Comparison of ENCODE assay signal across 2 cellular contexts in the genomic region with DNA sequence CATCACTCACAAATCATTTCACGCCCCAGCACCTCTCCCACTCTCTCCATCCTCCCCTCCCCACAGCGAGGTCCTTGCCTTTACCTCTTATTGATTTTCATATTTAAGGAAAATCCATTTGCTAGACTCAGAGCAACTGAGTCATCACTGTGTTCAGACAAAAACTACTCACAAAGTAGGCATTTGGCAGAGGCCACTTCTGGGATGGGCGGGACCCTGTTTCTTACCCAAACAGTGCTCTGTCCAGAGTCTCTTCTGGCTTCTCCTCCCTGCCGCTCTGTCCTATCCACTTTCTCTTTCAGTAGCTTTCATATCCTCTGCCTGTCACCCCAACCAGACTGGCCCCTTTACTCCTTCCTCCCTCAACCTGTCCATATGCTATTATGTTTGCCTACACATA.
TF ChIP-seq lines count a peak whose summit lies in the region.

No MANE protein-coding gene starts in this region.

TF ChIP-seq in HEK293, 187 proteins besides CTCF, POLR2A, EP300 and RAD21 (continued from another document and continues in another):
- TF ChIP-seq, protein P1, sequence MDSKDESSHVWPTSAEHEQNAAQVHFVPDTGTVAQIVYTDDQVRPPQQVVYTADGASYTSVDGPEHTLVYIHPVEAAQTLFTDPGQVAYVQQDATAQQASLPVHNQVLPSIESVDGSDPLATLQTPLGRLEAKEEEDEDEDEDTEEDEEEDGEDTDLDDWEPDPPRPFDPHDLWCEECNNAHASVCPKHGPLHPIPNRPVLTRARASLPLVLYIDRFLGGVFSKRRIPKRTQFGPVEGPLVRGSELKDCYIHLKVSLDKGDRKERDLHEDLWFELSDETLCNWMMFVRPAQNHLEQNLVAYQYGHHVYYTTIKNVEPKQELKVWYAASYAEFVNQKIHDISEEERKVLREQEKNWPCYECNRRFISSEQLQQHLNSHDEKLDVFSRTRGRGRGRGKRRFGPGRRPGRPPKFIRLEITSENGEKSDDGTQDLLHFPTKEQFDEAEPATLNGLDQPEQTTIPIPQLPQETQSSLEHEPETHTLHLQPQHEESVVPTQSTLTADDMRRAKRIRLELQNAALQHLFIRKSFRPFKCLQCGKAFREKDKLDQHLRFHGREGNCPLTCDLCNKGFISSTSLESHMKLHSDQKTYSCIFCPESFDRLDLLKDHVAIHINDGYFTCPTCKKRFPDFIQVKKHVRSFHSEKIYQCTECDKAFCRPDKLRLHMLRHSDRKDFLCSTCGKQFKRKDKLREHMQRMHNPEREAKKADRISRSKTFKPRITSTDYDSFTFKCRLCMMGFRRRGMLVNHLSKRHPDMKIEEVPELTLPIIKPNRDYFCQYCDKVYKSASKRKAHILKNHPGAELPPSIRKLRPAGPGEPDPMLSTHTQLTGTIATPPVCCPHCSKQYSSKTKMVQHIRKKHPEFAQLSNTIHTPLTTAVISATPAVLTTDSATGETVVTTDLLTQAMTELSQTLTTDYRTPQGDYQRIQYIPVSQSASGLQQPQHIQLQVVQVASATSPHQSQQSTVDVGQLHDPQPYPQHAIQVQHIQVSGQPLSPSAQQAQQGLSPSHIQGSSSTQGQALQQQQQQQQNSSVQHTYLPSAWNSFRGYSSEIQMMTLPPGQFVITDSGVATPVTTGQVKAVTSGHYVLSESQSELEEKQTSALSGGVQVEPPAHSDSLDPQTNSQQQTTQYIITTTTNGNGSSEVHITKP (tag by site-specific recombination; IDR thresholded peaks at IDR 0.05): peak; percentile 57
- no peak for TF ChIP-seq ZNF610 (tag by site-specific recombination; IDR thresholded peaks at IDR 0.05; ENCODE audit: borderline replicate concordance)
- TF ChIP-seq ZNF112 (tag by site-specific recombination; IDR thresholded peaks at IDR 0.05): no peak
- TF ChIP-seq, protein P2, sequence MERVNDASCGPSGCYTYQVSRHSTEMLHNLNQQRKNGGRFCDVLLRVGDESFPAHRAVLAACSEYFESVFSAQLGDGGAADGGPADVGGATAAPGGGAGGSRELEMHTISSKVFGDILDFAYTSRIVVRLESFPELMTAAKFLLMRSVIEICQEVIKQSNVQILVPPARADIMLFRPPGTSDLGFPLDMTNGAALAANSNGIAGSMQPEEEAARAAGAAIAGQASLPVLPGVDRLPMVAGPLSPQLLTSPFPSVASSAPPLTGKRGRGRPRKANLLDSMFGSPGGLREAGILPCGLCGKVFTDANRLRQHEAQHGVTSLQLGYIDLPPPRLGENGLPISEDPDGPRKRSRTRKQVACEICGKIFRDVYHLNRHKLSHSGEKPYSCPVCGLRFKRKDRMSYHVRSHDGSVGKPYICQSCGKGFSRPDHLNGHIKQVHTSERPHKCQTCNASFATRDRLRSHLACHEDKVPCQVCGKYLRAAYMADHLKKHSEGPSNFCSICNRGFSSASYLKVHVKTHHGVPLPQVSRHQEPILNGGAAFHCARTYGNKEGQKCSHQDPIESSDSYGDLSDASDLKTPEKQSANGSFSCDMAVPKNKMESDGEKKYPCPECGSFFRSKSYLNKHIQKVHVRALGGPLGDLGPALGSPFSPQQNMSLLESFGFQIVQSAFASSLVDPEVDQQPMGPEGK (tag by site-specific recombination; IDR thresholded peaks at IDR 0.05): 0 out of 2 replicates have a peak, but pooled peaks have one; percentile 12
- TF ChIP-seq SETDB1 (IDR thresholded peaks at IDR 0.05; ENCODE audit: insufficient read length, low read length): no peak
- TF ChIP-seq, protein P3, sequence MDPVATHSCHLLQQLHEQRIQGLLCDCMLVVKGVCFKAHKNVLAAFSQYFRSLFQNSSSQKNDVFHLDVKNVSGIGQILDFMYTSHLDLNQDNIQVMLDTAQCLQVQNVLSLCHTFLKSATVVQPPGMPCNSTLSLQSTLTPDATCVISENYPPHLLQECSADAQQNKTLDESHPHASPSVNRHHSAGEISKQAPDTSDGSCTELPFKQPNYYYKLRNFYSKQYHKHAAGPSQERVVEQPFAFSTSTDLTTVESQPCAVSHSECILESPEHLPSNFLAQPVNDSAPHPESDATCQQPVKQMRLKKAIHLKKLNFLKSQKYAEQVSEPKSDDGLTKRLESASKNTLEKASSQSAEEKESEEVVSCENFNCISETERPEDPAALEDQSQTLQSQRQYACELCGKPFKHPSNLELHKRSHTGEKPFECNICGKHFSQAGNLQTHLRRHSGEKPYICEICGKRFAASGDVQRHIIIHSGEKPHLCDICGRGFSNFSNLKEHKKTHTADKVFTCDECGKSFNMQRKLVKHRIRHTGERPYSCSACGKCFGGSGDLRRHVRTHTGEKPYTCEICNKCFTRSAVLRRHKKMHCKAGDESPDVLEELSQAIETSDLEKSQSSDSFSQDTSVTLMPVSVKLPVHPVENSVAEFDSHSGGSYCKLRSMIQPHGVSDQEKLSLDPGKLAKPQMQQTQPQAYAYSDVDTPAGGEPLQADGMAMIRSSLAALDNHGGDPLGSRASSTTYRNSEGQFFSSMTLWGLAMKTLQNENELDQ (tag by site-specific recombination; IDR thresholded peaks at IDR 0.05; ENCODE audit: low read depth): no peak
- no peak for TF ChIP-seq ZNF23 (tag by site-specific recombination; IDR thresholded peaks at IDR 0.05; ENCODE audit: borderline replicate concordance)
- peak; percentile 22; the same call in 1 of the 2 replicates for TF ChIP-seq SP2 (tag by site-specific recombination; IDR thresholded peaks at IDR 0.05)
- TF ChIP-seq, protein P4, sequence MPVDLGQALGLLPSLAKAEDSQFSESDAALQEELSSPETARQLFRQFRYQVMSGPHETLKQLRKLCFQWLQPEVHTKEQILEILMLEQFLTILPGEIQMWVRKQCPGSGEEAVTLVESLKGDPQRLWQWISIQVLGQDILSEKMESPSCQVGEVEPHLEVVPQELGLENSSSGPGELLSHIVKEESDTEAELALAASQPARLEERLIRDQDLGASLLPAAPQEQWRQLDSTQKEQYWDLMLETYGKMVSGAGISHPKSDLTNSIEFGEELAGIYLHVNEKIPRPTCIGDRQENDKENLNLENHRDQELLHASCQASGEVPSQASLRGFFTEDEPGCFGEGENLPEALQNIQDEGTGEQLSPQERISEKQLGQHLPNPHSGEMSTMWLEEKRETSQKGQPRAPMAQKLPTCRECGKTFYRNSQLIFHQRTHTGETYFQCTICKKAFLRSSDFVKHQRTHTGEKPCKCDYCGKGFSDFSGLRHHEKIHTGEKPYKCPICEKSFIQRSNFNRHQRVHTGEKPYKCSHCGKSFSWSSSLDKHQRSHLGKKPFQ (tag by site-specific recombination; IDR thresholded peaks at IDR 0.05): no peak

TF ChIP-seq in WTC11, 78 proteins besides CTCF, POLR2A, EP300 and RAD21 (continued from another document):
- TF ChIP-seq, protein P5, sequence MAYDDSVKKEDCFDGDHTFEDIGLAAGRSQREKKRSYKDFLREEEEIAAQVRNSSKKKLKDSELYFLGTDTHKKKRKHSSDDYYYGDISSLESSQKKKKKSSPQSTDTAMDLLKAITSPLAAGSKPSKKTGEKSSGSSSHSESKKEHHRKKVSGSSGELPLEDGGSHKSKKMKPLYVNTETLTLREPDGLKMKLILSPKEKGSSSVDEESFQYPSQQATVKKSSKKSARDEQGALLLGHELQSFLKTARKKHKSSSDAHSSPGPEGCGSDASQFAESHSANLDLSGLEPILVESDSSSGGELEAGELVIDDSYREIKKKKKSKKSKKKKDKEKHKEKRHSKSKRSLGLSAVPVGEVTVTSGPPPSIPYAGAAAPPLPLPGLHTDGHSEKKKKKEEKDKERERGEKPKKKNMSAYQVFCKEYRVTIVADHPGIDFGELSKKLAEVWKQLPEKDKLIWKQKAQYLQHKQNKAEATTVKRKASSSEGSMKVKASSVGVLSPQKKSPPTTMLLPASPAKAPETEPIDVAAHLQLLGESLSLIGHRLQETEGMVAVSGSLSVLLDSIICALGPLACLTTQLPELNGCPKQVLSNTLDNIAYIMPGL (CRISPR knock-in tag; IDR thresholded peaks at IDR 0.05): no peak
- TF ChIP-seq NR1H2 (CRISPR knock-in tag; IDR thresholded peaks at IDR 0.05): no peak
- no peak for TF ChIP-seq FOXK1 (CRISPR knock-in tag; IDR thresholded peaks at IDR 0.05)
- TF ChIP-seq, protein P6, sequence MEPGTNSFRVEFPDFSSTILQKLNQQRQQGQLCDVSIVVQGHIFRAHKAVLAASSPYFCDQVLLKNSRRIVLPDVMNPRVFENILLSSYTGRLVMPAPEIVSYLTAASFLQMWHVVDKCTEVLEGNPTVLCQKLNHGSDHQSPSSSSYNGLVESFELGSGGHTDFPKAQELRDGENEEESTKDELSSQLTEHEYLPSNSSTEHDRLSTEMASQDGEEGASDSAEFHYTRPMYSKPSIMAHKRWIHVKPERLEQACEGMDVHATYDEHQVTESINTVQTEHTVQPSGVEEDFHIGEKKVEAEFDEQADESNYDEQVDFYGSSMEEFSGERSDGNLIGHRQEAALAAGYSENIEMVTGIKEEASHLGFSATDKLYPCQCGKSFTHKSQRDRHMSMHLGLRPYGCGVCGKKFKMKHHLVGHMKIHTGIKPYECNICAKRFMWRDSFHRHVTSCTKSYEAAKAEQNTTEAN (CRISPR knock-in tag; IDR thresholded peaks at IDR 0.05): no peak
- TF ChIP-seq, protein P7, sequence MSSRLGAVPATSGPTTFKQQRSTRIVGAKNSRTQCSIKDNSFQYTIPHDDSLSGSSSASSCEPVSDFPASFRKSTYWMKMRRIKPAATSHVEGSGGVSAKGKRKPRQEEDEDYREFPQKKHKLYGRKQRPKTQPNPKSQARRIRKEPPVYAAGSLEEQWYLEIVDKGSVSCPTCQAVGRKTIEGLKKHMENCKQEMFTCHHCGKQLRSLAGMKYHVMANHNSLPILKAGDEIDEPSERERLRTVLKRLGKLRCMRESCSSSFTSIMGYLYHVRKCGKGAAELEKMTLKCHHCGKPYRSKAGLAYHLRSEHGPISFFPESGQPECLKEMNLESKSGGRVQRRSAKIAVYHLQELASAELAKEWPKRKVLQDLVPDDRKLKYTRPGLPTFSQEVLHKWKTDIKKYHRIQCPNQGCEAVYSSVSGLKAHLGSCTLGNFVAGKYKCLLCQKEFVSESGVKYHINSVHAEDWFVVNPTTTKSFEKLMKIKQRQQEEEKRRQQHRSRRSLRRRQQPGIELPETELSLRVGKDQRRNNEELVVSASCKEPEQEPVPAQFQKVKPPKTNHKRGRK (CRISPR knock-in tag; IDR thresholded peaks at IDR 0.05; ENCODE audit: borderline replicate concordance): no peak
- TF ChIP-seq MXD4 (CRISPR knock-in tag; IDR thresholded peaks at IDR 0.05; ENCODE audit: borderline replicate concordance): no peak
- TF ChIP-seq, protein P8, sequence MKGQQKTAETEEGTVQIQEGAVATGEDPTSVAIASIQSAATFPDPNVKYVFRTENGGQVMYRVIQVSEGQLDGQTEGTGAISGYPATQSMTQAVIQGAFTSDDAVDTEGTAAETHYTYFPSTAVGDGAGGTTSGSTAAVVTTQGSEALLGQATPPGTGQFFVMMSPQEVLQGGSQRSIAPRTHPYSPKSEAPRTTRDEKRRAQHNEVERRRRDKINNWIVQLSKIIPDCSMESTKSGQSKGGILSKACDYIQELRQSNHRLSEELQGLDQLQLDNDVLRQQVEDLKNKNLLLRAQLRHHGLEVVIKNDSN (CRISPR knock-in tag; IDR thresholded peaks at IDR 0.05): no peak
- no peak for TF ChIP-seq JAZF1 (CRISPR knock-in tag; IDR thresholded peaks at IDR 0.05)
- TF ChIP-seq, protein P9, sequence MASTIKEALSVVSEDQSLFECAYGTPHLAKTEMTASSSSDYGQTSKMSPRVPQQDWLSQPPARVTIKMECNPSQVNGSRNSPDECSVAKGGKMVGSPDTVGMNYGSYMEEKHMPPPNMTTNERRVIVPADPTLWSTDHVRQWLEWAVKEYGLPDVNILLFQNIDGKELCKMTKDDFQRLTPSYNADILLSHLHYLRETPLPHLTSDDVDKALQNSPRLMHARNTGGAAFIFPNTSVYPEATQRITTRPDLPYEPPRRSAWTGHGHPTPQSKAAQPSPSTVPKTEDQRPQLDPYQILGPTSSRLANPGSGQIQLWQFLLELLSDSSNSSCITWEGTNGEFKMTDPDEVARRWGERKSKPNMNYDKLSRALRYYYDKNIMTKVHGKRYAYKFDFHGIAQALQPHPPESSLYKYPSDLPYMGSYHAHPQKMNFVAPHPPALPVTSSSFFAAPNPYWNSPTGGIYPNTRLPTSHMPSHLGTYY (CRISPR knock-in tag; IDR thresholded peaks at IDR 0.05): no peak
- TF ChIP-seq, protein P10, sequence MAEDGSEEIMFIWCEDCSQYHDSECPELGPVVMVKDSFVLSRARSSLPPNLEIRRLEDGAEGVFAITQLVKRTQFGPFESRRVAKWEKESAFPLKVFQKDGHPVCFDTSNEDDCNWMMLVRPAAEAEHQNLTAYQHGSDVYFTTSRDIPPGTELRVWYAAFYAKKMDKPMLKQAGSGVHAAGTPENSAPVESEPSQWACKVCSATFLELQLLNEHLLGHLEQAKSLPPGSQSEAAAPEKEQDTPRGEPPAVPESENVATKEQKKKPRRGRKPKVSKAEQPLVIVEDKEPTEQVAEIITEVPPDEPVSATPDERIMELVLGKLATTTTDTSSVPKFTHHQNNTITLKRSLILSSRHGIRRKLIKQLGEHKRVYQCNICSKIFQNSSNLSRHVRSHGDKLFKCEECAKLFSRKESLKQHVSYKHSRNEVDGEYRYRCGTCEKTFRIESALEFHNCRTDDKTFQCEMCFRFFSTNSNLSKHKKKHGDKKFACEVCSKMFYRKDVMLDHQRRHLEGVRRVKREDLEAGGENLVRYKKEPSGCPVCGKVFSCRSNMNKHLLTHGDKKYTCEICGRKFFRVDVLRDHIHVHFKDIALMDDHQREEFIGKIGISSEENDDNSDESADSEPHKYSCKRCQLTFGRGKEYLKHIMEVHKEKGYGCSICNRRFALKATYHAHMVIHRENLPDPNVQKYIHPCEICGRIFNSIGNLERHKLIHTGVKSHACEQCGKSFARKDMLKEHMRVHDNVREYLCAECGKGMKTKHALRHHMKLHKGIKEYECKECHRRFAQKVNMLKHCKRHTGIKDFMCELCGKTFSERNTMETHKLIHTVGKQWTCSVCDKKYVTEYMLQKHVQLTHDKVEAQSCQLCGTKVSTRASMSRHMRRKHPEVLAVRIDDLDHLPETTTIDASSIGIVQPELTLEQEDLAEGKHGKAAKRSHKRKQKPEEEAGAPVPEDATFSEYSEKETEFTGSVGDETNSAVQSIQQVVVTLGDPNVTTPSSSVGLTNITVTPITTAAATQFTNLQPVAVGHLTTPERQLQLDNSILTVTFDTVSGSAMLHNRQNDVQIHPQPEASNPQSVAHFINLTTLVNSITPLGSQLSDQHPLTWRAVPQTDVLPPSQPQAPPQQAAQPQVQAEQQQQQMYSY (CRISPR knock-in tag; IDR thresholded peaks at IDR 0.05): no peak
